ENCODE assay signal across 13 cellular contexts in the genomic region with DNA sequence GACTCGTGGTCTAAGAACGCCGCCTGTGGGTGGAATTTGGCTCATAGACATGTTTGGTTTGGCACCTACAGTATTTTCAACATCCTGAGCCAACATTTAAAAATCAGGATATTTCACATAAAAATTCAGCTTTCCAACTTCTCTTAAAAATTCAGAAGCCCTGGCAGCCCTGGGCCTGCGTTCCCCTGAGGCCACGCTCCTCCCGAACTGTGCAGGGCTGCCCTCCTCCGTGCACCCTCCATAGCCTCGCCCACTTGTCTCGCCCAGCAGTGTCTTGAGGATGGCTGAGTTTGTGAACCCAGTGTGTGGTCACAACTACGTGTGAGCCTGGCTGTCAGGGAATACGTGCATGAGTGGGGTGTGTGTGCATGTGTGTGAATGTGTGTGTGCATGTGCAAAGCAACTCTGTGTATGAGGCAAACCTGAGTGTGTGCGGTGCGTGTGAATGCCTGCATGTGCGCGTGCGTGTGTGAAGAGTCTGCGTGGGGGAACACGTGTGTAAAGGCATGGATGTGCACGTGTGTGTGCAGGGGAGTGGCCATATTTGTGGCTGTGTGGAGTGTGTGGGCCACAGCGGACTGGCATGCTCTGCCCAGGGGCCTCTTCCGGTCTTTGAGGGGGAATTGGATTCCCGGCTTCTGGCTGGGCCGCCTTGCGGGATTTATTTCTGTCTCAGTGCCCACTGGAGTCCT. TPM values are rescaled to one million over a fixed set of nuclear protein-coding genes. Genes with fewer than 3 reads are reported as not detected.
A peak's percentile ranks its signal among the peaks of the same experiment; 100 is the strongest.
DNase-seq lines count a peak whose midpoint lies in the region; ATAC-seq, FAIRE-seq and TF ChIP-seq lines count a peak whose summit lies in the region.
"Had no signal": no experiment of that assay in that cellular context is flagged by ENCODE, and none has a peak within 500 bp of the region (broad histone marks: within the 10 kb centered on the region; RNA-seq: fewer than 3 reads in every experiment).

No MANE protein-coding gene starts in this region.

- H3K27me3 ChIP-seq in GM23248 (replicated peaks; ENCODE audit: insufficient read depth) (no peaks in the 10 kb centered on the region), GM12878 (replicated peaks in 1 of 2; ENCODE audit: control insufficient read depth in 2 of 2, insufficient read depth in 2 of 2, low read length in 1 of 2) (no peaks in the 10 kb centered on the region), heart right ventricle (no peaks in the 10 kb centered on the region), skeletal muscle satellite cell (ENCODE audit: control insufficient read depth, insufficient read depth, low read length) (no peaks in the 10 kb centered on the region)

- in situ Hi-C loops in GM23248 (cut with MboI) = no loop called here
- in situ Hi-C loops in GM12878 (cut with MboI) = no loop called here

- H3K4me1 ChIP-seq in GM23248 (ENCODE audit: insufficient read depth) (peaks cover 22% of the 10 kb centered on the region), GM12878 (ENCODE audit: control insufficient read depth, insufficient read depth, low read length) (peaks cover 5% of the 10 kb centered on the region), heart right ventricle (peaks cover 9 to 29% (median 22%) of the 10 kb centered on the region in 9 donors), skeletal muscle satellite cell (ENCODE audit: control insufficient read depth, insufficient read depth, low read length) (peaks cover 28% of the 10 kb centered on the region)

- SMC1A ChIA-PET in GM12878 (lab: Charles Lee; ENCODE audit: uncharacterized antibody, unreplicated experiment) = interaction anchor here (1.2 to 1.8 kb wide), 4 partner anchors 18 to 206 kb away, joined by 3 to 8 read pairs (median 3); no protein-coding TSS in a partner anchor

- DNase-seq in GM23248 (peak; percentile 71), GM12878 (ENCODE audit: low read depth, low spot score) (no peak), heart right ventricle (no peak), GM20000 (ENCODE audit: low spot score) (no peak)
- DNase-seq: activated CD4-positive, alpha-beta T cell treated with anti-CD3 and anti-CD28 coated beads, Interleukin-2, amount 50 U/mL, for 1 hour; mesendoderm; NCI-H146; stimulated activated naive CD8-positive, alpha-beta T cell treated with anti-CD3 and anti-CD28 coated beads, Interleukin-15, amount 100 ng/mL, for 72 hours had no signal

- H3K9ac ChIP-seq in GM23248 (peak overlapping the region; percentile 38; the same call in 1 of the 2 replicates), GM12878 (ENCODE audit: control insufficient read depth, insufficient read depth, low read length) (no peak overlapping the region), skeletal muscle satellite cell (ENCODE audit: low read depth, low read length) (no peak overlapping the region)

- H3K9me2 ChIP-seq in GM23248 (ENCODE audit: insufficient read depth) = no peaks in the 10 kb centered on the region

- H3K79me2 ChIP-seq in GM23248 (ENCODE audit: insufficient read depth) (no peaks in the 10 kb centered on the region), GM12878 (ENCODE audit: control insufficient read depth, insufficient read depth, low read length) (no peaks in the 10 kb centered on the region)

- TF ChIP-seq POLR2A in GM12878 (IDR thresholded peaks at IDR 0.05; ENCODE audit: low read depth, low read length) = no peak
- TF ChIP-seq POLR2A in GM18505 (IDR thresholded peaks at IDR 0.05; ENCODE audit: borderline replicate concordance, extremely low read depth, insufficient read depth, insufficient read length) = no peak

- TF ChIP-seq CTCF in GM12878 (IDR thresholded peaks at IDR 0.05 in 2 of 3, conservative IDR thresholded peaks at IDR 0.05 in 1 of 3; ENCODE audit: control insufficient read depth in 2 of 3, extremely low read depth in 1 of 3, insufficient read depth in 1 of 3, low read depth in 3 of 3, low read length in 3 of 3) = peak in 1 of 3 experiments; percentile 15; a peak in 2 of 6 replicates
- TF ChIP-seq CTCF in heart right ventricle (IDR thresholded peaks at IDR 0.05) = peak in 6 of 9 donors; percentile 26 to 50 (median 35)
- no peak for TF ChIP-seq CTCF in GM20000 (IDR thresholded peaks at IDR 0.05; ENCODE audit: extremely low read depth, missing control alignments)

- no peaks in the 10 kb centered on the region for H3K9me3 ChIP-seq in GM23248 (ENCODE audit: low read depth)
- no peaks in the 10 kb centered on the region for H3K9me3 ChIP-seq in GM12878 (replicated peaks; ENCODE audit: control insufficient read depth, insufficient read depth, low read length)
- H3K9me3 ChIP-seq in heart right ventricle = no peaks in the 10 kb centered on the region
- no peaks in the 10 kb centered on the region for H3K9me3 ChIP-seq in skeletal muscle satellite cell (replicated peaks; ENCODE audit: low read length)

- peak; percentile 23; the same call in 1 of the 2 replicates for TF ChIP-seq RAD21 in GM12878 (IDR thresholded peaks at IDR 0.05; ENCODE audit: insufficient read depth, low read depth, low read length)

- H3F3A ChIP-seq in GM23248 (ENCODE audit: insufficient read depth) = peaks cover 15% of the 10 kb centered on the region

- no peaks in the 10 kb centered on the region for H3K36me3 ChIP-seq in GM23248 (ENCODE audit: low read depth)
- 0 out of 4 replicates have a peak, but pooled peaks cover 0 to 1% of the 10 kb centered on the region in 2 experiments for H3K36me3 ChIP-seq in GM12878 (ENCODE audit: control insufficient read depth in 2 of 2, insufficient read depth in 2 of 2, low read length in 1 of 2)
- H3K36me3 ChIP-seq in heart right ventricle = no peaks in the 10 kb centered on the region
- no peaks in the 10 kb centered on the region for H3K36me3 ChIP-seq in skeletal muscle satellite cell (ENCODE audit: insufficient read depth, low read length)

- ATAC-seq in GM12878 = no peak
- peak; percentile 6 to 45 (median 26) for ATAC-seq in heart right ventricle
- no peak for ATAC-seq in GM18505 (IDR thresholded peaks at IDR 0.05; ENCODE audit: unreplicated experiment)
- no peak for ATAC-seq in GM18909 (IDR thresholded peaks at IDR 0.05; ENCODE audit: poor library complexity, unreplicated experiment)
- no peak for ATAC-seq in GM19455 (IDR thresholded peaks at IDR 0.05; ENCODE audit: unreplicated experiment)

- POLR2A ChIA-PET in GM12878 (lab: Charles Lee) = no interaction called here

- H2AFZ ChIP-seq in GM23248 (peak overlapping the region; percentile 7; the same call in 1 of the 2 replicates), GM12878 (ENCODE audit: control insufficient read depth, low read depth, low read length) (no peak overlapping the region)

- intact Hi-C loops in GM12878 (cut with micrococcal nuclease; ENCODE audit: unreplicated experiment) (no loop called here), heart right ventricle (cut with DNase I) (loop anchor here in 9 of 10 donors (1.0 to 5.0 kb wide), 5 partner anchors 41 to 204 kb away; no protein-coding TSS in a partner anchor)

- peak overlapping the region; percentile 36 for H3K27ac ChIP-seq in GM23248
- H3K27ac ChIP-seq in GM12878 (ENCODE audit: control insufficient read depth, insufficient read depth) = no peak overlapping the region
- no peak overlapping the region for H3K27ac ChIP-seq in heart right ventricle
- H3K27ac ChIP-seq: HL-60 had no signal

- TF ChIP-seq EP300 in GM12878 (IDR thresholded peaks at IDR 0.05; ENCODE audit: borderline replicate concordance in 1 of 2, control insufficient read depth in 1 of 2, low read depth in 2 of 2, low read length in 2 of 2) = no peak

- H3K4me2 ChIP-seq in GM23248 (ENCODE audit: unreplicated experiment) (peak overlapping the region; percentile 36), GM12878 (ENCODE audit: control insufficient read depth, insufficient read depth) (no peak overlapping the region), skeletal muscle satellite cell (ENCODE audit: low read length) (peak overlapping the region; percentile 63)

- no peak overlapping the region for H3K4me3 ChIP-seq in GM23248
- no peak overlapping the region for H3K4me3 ChIP-seq in GM12878
- no peak overlapping the region for H3K4me3 ChIP-seq in heart right ventricle
- peak overlapping the region; percentile 22 for H3K4me3 ChIP-seq in skeletal muscle satellite cell (ENCODE audit: low read length)

- CTCF ChIA-PET in GM12878 (lab: Yijun Ruan, JAX) = interaction anchor here (1.3 to 1.8 kb wide), 11 partner anchors 10 to 84 kb away, joined by 3 to 20 read pairs (median 6); no protein-coding TSS in a partner anchor

- RAD21 ChIA-PET in GM12878 (lab: Charles Lee; ENCODE audit: unreplicated experiment) = interaction anchor here (1.6 kb wide), 2 partner anchors 37 to 57 kb away, joined by 3 to 7 read pairs; no protein-coding TSS in a partner anchor

- BruUV-seq in GM12878 (replicated peaks; lab: Mats Ljungman, UMichigan) = no TSS peak

- WGBS in GM23248 (ENCODE audit: low coverage in 1 of 2, low lambda C conversion rate in 2 of 2, missing lambda C conversion rate in 2 of 2), 2 experiments = 19 to 20% methylated on average over 23 to 24 of the region's 24 CpGs
- WGBS in GM12878 (ENCODE audit: insufficient coverage, insufficient replicate concordance, low lambda C conversion rate, missing lambda C conversion rate) = 58% methylated on average over 24 of the region's 24 CpGs
- WGBS in heart right ventricle, 2 donors = 57 to 67% methylated on average over 24 of the region's 24 CpGs

- no peaks in the 10 kb centered on the region for H4K20me1 ChIP-seq in GM23248 (ENCODE audit: insufficient read depth)
- H4K20me1 ChIP-seq in GM12878 (ENCODE audit: control insufficient read depth, insufficient read depth) = no peaks in the 10 kb centered on the region

- no peak for FAIRE-seq in GM12878 (lab: Jason Lieb, UNC)

RNA-seq across cellular contexts. Expression of gene PTH1R, which starts 30.9 kb away (rescaled TPM):
- total RNA-seq in GM23248 (2014; rRNA removed; shearing (Covaris generic)) = 1.3 TPM in 1 of 2 replicates, not detected in the other
- polyA plus RNA-seq in GM23248 (2016; fragmentation: Nextera tagmentation; extraction: Ambion mirVana) = 0.37 and 0.60 TPM in 2 replicates
- not detected in 2 replicates for total RNA-seq in GM12878 (2013; cell fraction: nucleolus; rRNA removed)
- total RNA-seq in GM12878 (2014; rRNA removed) = not detected in 2 replicates
- not detected in 2 replicates for total RNA-seq in GM12878 (2014; rRNA removed; fragmentation: Illumina TruSeq; extraction: Trizol)
- not detected in 2 replicates for total RNA-seq in GM12878 (2021)
- not detected for polyA plus RNA-seq in GM12878 (2011; ENCODE audit: low read depth)
- polyA plus RNA-seq in GM12878 (2011; rRNA removed) = not detected in 2 replicates
- 0.03 and 0.13 TPM in 2 replicates for polyA plus RNA-seq in GM12878 (2011; cell fraction: cytosol; rRNA removed)
- polyA plus RNA-seq in GM12878 (2011; cell fraction: nucleus; rRNA removed) = 0.61 and 1.2 TPM in 2 replicates
- 0.22 TPM in 1 of 2 replicates, not detected in the other for polyA plus RNA-seq in GM12878 (2012)
- polyA plus RNA-seq in GM12878 (2014; fragmentation: Illumina TruSeq; extraction: Trizol) = not detected in 2 replicates
- not detected for polyA plus RNA-seq in GM12878 (2014; fragmentation: Nextera tagmentation; extraction: Ambion mirVana)
- polyA plus RNA-seq in GM12878 (2014; rRNA removed) = 0.20 TPM in 1 of 2 replicates, not detected in the other
- not detected for polyA plus RNA-seq in GM12878 (2016; fragmentation: Nextera tagmentation; extraction: Ambion mirVana)
- polyA minus RNA-seq in GM12878 (2011; rRNA and poly(A)+ RNA removed) = not detected in 2 replicates
- not detected in 2 replicates for polyA minus RNA-seq in GM12878 (2011; cell fraction: cytosol; rRNA and poly(A)+ RNA removed)
- not detected in 2 replicates for polyA minus RNA-seq in GM12878 (2011; cell fraction: nucleus; rRNA and poly(A)+ RNA removed)
- 10 to 100 TPM in 2 of 10 donors, 1 to 10 TPM in 8; 1.5 to 18.5 (median 3.0) TPM for total RNA-seq in heart right ventricle
- 10 to 100 TPM; 12.8 to 89.8 TPM for polyA plus RNA-seq in heart right ventricle
- 0.22 and 0.76 TPM in 2 replicates for total RNA-seq in skeletal muscle satellite cell (2012; rRNA removed)

RNA-seq across cellular contexts. Expression of gene MYL3, which starts 45.2 kb away (rescaled TPM):
- not detected in 2 replicates for total RNA-seq in GM23248 (2014; rRNA removed; shearing (Covaris generic))
- polyA plus RNA-seq in GM23248 (2016; fragmentation: Nextera tagmentation; extraction: Ambion mirVana) = 0.68 TPM in 1 of 2 replicates, not detected in the other
- not detected in 2 replicates for total RNA-seq in GM12878 (2013; cell fraction: nucleolus; rRNA removed)
- total RNA-seq in GM12878 (2014; rRNA removed) = not detected in 2 replicates
- not detected in 2 replicates for total RNA-seq in GM12878 (2014; rRNA removed; fragmentation: Illumina TruSeq; extraction: Trizol)
- total RNA-seq in GM12878 (2021) = not detected in 2 replicates
- polyA plus RNA-seq in GM12878 (2011; ENCODE audit: low read depth) = not detected
- polyA plus RNA-seq in GM12878 (2011; rRNA removed) = not detected in 2 replicates
- polyA plus RNA-seq in GM12878 (2011; cell fraction: cytosol; rRNA removed) = 0.15 TPM in 1 of 2 replicates, not detected in the other
- polyA plus RNA-seq in GM12878 (2011; cell fraction: nucleus; rRNA removed) = not detected in 2 replicates
- 0.15 TPM in 1 of 2 replicates, not detected in the other for polyA plus RNA-seq in GM12878 (2012)
- not detected in 2 replicates for polyA plus RNA-seq in GM12878 (2014; fragmentation: Illumina TruSeq; extraction: Trizol)
- not detected for polyA plus RNA-seq in GM12878 (2014; fragmentation: Nextera tagmentation; extraction: Ambion mirVana)
- polyA plus RNA-seq in GM12878 (2014; rRNA removed) = not detected in 2 replicates
- under 1 TPM in 1 of 2 experiments, not detected in 1; 0.40 TPM for polyA plus RNA-seq in GM12878 (2016; fragmentation: Nextera tagmentation; extraction: Ambion mirVana)
- polyA minus RNA-seq in GM12878 (2011; rRNA and poly(A)+ RNA removed) = not detected in 2 replicates
- not detected in 2 replicates for polyA minus RNA-seq in GM12878 (2011; cell fraction: cytosol; rRNA and poly(A)+ RNA removed)
- polyA minus RNA-seq in GM12878 (2011; cell fraction: nucleus; rRNA and poly(A)+ RNA removed) = not detected in 2 replicates
- 1,000 to 10,000 TPM; 5,377 to 9,904 (median 7,431) TPM for total RNA-seq in heart right ventricle
- polyA plus RNA-seq in heart right ventricle = 1,000 to 10,000 TPM; 7,541 to 8,578 TPM
- total RNA-seq in skeletal muscle satellite cell (2012; rRNA removed) = not detected in 2 replicates

Comparison
In these comparisons a context has a peak if more than half of its experiments do, and no peak if none do; other contexts are left out.
1. ATAC-seq: peak in heart right ventricle (8 of 8); none in GM12878 (single experiment), GM18505 (single experiment), GM18909 (single experiment) and GM19455 (single experiment).
2. RNA of gene MYL3, which starts 45.2 kb away (total RNA-seq): 5,377 to 9,904 TPM in heart right ventricle; not detected in GM23248 and not detected in GM12878; every median in the first group is over 1,000 times any median in the second.